ENCODE assay signal across 11 cellular contexts in the genomic region with DNA sequence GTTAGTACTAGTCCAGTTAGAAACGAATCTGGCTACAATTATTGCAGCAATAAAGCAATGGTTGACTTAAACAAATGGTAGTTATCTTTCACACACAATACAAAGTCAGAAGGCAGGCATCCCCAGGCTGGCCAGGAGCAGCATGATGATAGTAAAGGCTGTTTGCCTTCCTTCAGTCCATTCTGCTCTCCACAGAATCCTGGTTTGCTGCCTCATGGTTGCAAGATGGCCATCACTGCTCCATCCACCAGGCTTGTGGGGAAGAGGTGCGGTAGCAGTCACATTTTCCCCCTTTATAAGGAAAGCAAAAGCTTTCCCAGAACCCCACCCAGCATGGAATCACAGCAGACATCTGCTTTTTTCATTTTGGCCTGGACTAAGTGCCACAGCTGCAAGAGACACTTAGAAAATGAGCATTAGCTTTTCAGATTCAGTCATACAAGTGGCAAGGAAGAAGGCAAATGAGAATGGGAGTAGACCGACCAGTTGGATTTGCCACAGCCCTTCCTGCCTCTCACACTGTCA.
DNase-seq lines count a peak whose midpoint lies in the region; ATAC-seq and TF ChIP-seq lines count a peak whose summit lies in the region.
"Had no signal": no experiment of that assay in that cellular context is flagged by ENCODE, and none has a peak within 500 bp of the region (broad histone marks: within the 10 kb centered on the region; RNA-seq: fewer than 3 reads in every experiment).

No MANE protein-coding gene starts in this region.

- H3K9me2 ChIP-seq in SK-N-SH = no peaks in the 10 kb centered on the region

- H4K20me1 ChIP-seq in SK-N-SH (ENCODE audit: insufficient read depth) = no peaks in the 10 kb centered on the region

- TF ChIP-seq CTCF in SK-N-SH (IDR thresholded peaks at IDR 0.05) (no peak), dorsolateral prefrontal cortex (IDR thresholded peaks at IDR 0.05 in 54 of 56, conservative IDR thresholded peaks at IDR 0.05 in 2 of 56; ENCODE audit: low read depth in 1 of 56, partially characterized antibody in 56 of 56) (no peak), mucosa of descending colon (IDR thresholded peaks at IDR 0.05) (no peak), thyroid gland (IDR thresholded peaks at IDR 0.05) (no peak), GM20000 (IDR thresholded peaks at IDR 0.05; ENCODE audit: extremely low read depth, missing control alignments) (no peak)

- H3K4me2 ChIP-seq in SK-N-SH = no peak overlapping the region
- H3K4me2 ChIP-seq: KMS-11 had no signal

- intact Hi-C loops in dorsolateral prefrontal cortex (cut with DNase I) = loop anchor here in 1 of 2 donors (5.0 kb wide), 1 partner anchor 56 kb away; no protein-coding TSS in a partner anchor
- intact Hi-C loops in mucosa of descending colon (cut with DNase I, micrococcal nuclease) = no loop called here
- intact Hi-C loops in thyroid gland (cut with DNase I) = no loop called here

- WGBS in SK-N-SH (ENCODE audit: low lambda C conversion rate) = 94% methylated on average over 3 of the region's 3 CpGs
- WGBS in thyroid gland, 2 donors = 69 to 77% methylated on average over 3 of the region's 3 CpGs

- no peaks in the 10 kb centered on the region; the same call in 1 of the 2 replicates for H3K79me2 ChIP-seq in SK-N-SH (ENCODE audit: insufficient read depth)

- H3K9me3 ChIP-seq in SK-N-SH (no peaks in the 10 kb centered on the region), mucosa of descending colon (no peaks in the 10 kb centered on the region), thyroid gland (no peaks in the 10 kb centered on the region)

- no peak for TF ChIP-seq EP300 in SK-N-SH (IDR thresholded peaks at IDR 0.05; ENCODE audit: borderline replicate concordance in 1 of 2, low read depth in 1 of 2, low read length in 1 of 2)

- H3K27ac ChIP-seq in SK-N-SH (ENCODE audit: low read depth in 2 of 2, low read length in 1 of 2) = peak overlapping the region in 1 of 2 experiments; percentile 83; a peak in 2 of 4 replicates
- H3K27ac ChIP-seq in dorsolateral prefrontal cortex = peak overlapping the region in 56 of 59 donors; percentile 1 to 97 (median 90)
- peak overlapping the region; percentile 87 to 97 (median 88) for H3K27ac ChIP-seq in thyroid gland
- H3K27ac ChIP-seq: KMS-11 had no signal

- CTCF ChIA-PET in SK-N-SH (lab: Yijun Ruan, JAX) = interaction anchor here (1.7 kb wide), 2 partner anchors 13 to 28 kb away, joined by 3 to 4 read pairs; no protein-coding TSS in a partner anchor

- POLR2A ChIA-PET in SK-N-SH (lab: Yijun Ruan, JAX) = no interaction called here

- H3K27me3 ChIP-seq in SK-N-SH (ENCODE audit: insufficient read depth) (no peaks in the 10 kb centered on the region), dorsolateral prefrontal cortex (no peaks in the 10 kb centered on the region), thyroid gland (no peaks in the 10 kb centered on the region)

- no peak for TF ChIP-seq POLR2A in thyroid gland (IDR thresholded peaks at IDR 0.05)

- H3K36me3 ChIP-seq in SK-N-SH (replicated peaks in 1 of 2; ENCODE audit: control insufficient read depth in 1 of 2, insufficient read depth in 2 of 2, low read length in 1 of 2) = peaks cover 13 to 18% of the 10 kb centered on the region in 2 experiments
- no peaks in the 10 kb centered on the region for H3K36me3 ChIP-seq in mucosa of descending colon (ENCODE audit: low read depth)
- no peaks in the 10 kb centered on the region for H3K36me3 ChIP-seq in thyroid gland

- H3K4me1 ChIP-seq in SK-N-SH (ENCODE audit: control insufficient read depth in 1 of 2, insufficient read depth in 2 of 2, low read depth in 1 of 2, low read length in 1 of 2) (peaks cover 22 to 28% of the 10 kb centered on the region in 2 experiments), mucosa of descending colon (ENCODE audit: low read depth) (peaks cover 22% of the 10 kb centered on the region), thyroid gland (peaks cover 42 to 52% of the 10 kb centered on the region in 2 donors)

- H3K9ac ChIP-seq in SK-N-SH = no peak overlapping the region
- H3K9ac ChIP-seq: KMS-11 had no signal

- H3F3A ChIP-seq in SK-N-SH (replicated peaks; ENCODE audit: insufficient read depth) = no peaks in the 10 kb centered on the region

- H3K4me3 ChIP-seq in SK-N-SH (ENCODE audit: low read depth in 2 of 2, low read length in 1 of 2) (no peak overlapping the region), dorsolateral prefrontal cortex (no peak overlapping the region), mucosa of descending colon (no peak overlapping the region), thyroid gland (replicated peaks in 1 of 3) (no peak overlapping the region)
- H3K4me3 ChIP-seq: smooth muscle cell had no signal

- ATAC-seq in SK-N-SH treated with all-trans-retinoic acid at 6 μM for 48 hours = peak; percentile 7
- peak; percentile 7 for ATAC-seq in mucosa of descending colon
- no peak for ATAC-seq in GM21390 (IDR thresholded peaks at IDR 0.05; ENCODE audit: unreplicated experiment)

- DNase-seq in SK-N-SH = no peak
- no peak for DNase-seq in dorsolateral prefrontal cortex
- peak in 1 of 3 donors; percentile 53 for DNase-seq in mucosa of descending colon
- no peak for DNase-seq in thyroid gland
- DNase-seq in GM20000 (ENCODE audit: low spot score) = no peak
- DNase-seq in islet precursor cell = no peak
- DNase-seq: 8988T had no signal

- H2AFZ ChIP-seq in SK-N-SH (ENCODE audit: low read depth) = no peak overlapping the region

- TF ChIP-seq RAD21 in SK-N-SH (IDR thresholded peaks at IDR 0.05; ENCODE audit: low read length) = no peak

TF ChIP-seq in SK-N-SH treated with all-trans-retinoic acid at 6 μM for 48 hours, 23 proteins besides CTCF, POLR2A, EP300 and RAD21:
- TF ChIP-seq ESRRG (CRISPR knock-in tag; IDR thresholded peaks at IDR 0.05) (no peak), PPARA (CRISPR knock-in tag; IDR thresholded peaks at IDR 0.05; ENCODE audit: borderline replicate concordance) (no peak), TCF4 (CRISPR knock-in tag; IDR thresholded peaks at IDR 0.05; ENCODE audit: borderline replicate concordance) (no peak), ARNTL (CRISPR knock-in tag; IDR thresholded peaks at IDR 0.05; ENCODE audit: borderline replicate concordance, low read depth) (no peak), GLIS3 (CRISPR knock-in tag; IDR thresholded peaks at IDR 0.05) (no peak), ZNF565 (CRISPR knock-in tag; conservative IDR thresholded peaks at IDR 0.05; ENCODE audit: low read depth) (no peak), TOX (CRISPR knock-in tag; IDR thresholded peaks at IDR 0.05; ENCODE audit: borderline replicate concordance) (no peak), ZNF70 (CRISPR knock-in tag; IDR thresholded peaks at IDR 0.05) (no peak), BACH2 (CRISPR knock-in tag; IDR thresholded peaks at IDR 0.05; ENCODE audit: borderline replicate concordance) (no peak), OSR1 (CRISPR knock-in tag; IDR thresholded peaks at IDR 0.05) (no peak)

TF ChIP-seq in SK-N-SH, 30 proteins besides CTCF, POLR2A, EP300 and RAD21 (continues in another document):
- TF ChIP-seq FOXM1 (IDR thresholded peaks at IDR 0.05; ENCODE audit: low read depth) = no peak
- no peak for TF ChIP-seq MXI1 (IDR thresholded peaks at IDR 0.05; ENCODE audit: low read depth, low read length)
- TF ChIP-seq, protein P1, sequence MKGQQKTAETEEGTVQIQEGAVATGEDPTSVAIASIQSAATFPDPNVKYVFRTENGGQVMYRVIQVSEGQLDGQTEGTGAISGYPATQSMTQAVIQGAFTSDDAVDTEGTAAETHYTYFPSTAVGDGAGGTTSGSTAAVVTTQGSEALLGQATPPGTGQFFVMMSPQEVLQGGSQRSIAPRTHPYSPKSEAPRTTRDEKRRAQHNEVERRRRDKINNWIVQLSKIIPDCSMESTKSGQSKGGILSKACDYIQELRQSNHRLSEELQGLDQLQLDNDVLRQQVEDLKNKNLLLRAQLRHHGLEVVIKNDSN (IDR thresholded peaks at IDR 0.05; ENCODE audit: borderline replicate concordance, low read depth) = no peak
- no peak for TF ChIP-seq GATA2 (CRISPR knock-in tag; IDR thresholded peaks at IDR 0.05)
- TF ChIP-seq TCF12 (IDR thresholded peaks at IDR 0.05) = no peak
- no peak for TF ChIP-seq USF2 (IDR thresholded peaks at IDR 0.05; ENCODE audit: borderline replicate concordance, low read depth, low read length)
- TF ChIP-seq MEF2A (IDR thresholded peaks at IDR 0.05; ENCODE audit: borderline replicate concordance, low read depth) = no peak
- no peak for TF ChIP-seq TAF1 (IDR thresholded peaks at IDR 0.05; ENCODE audit: borderline replicate concordance, low read depth, low read length)
- no peak for TF ChIP-seq SMC3 (IDR thresholded peaks at IDR 0.05; ENCODE audit: low read depth, low read length)
- no peak for TF ChIP-seq FOSL2 (IDR thresholded peaks at IDR 0.05; ENCODE audit: borderline replicate concordance, low read depth)
- no peak for TF ChIP-seq RFX5 (IDR thresholded peaks at IDR 0.05; ENCODE audit: low read length)
- TF ChIP-seq, protein P2, sequence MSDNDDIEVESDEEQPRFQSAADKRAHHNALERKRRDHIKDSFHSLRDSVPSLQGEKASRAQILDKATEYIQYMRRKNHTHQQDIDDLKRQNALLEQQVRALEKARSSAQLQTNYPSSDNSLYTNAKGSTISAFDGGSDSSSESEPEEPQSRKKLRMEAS (IDR thresholded peaks at IDR 0.05; ENCODE audit: low read depth) = no peak
- no peak for TF ChIP-seq SIN3A (IDR thresholded peaks at IDR 0.05; ENCODE audit: borderline replicate concordance, low read depth, low read length)
- TF ChIP-seq EZH2phosphoT487 (IDR thresholded peaks at IDR 0.05; ENCODE audit: borderline replicate concordance, low read depth) = no peak
- no peak for TF ChIP-seq CHD2 (IDR thresholded peaks at IDR 0.05; ENCODE audit: low read length, partially characterized antibody)
